In genomic region chr10:10794776-10795175, GRCh38 we compare ENCODE assay signal across 18 cellular contexts.
DNase-seq lines count a peak whose midpoint lies in the region; ATAC-seq, FAIRE-seq and TF ChIP-seq lines count a peak whose summit lies in the region.
"Had no signal": no experiment of that assay in that cellular context is flagged by ENCODE, and none has a peak within 500 bp of the region (broad histone marks: within the 10 kb centered on the region; RNA-seq: fewer than 3 reads in every experiment).

No MANE protein-coding gene starts in this region.

- DNase-seq in HCEC 1CT: peak; percentile 91
- DNase-seq in UCSD-AML1 (lab: John Stamatoyannopoulos, UW; ENCODE audit: unreplicated experiment): peak; percentile 38
- DNase-seq in foreskin keratinocyte: peak; percentile 93 to 97
- peak; percentile 1 for DNase-seq in small intestine
- DNase-seq in KG1 (lab: John Stamatoyannopoulos, UW): no peak
- DNase-seq in RPMI8226: no peak
- no peak for DNase-seq in H54 (ENCODE audit: insufficient read length, low spot score)
- DNase-seq: activated CD4-positive, alpha-beta T cell treated with anti-CD3 and anti-CD28 coated beads, Interleukin-2, amount 50 U/mL, for 1 hour; activated effector memory CD4-positive, alpha-beta T cell treated with anti-CD3 and anti-CD28 coated beads, Interleukin-2, amount 50 U/mL, for 16 hours; H7; NCI-H1694; NCI-H82; pancreas; stimulated activated CD4-positive, alpha-beta T cell treated with anti-CD3 and anti-CD28 coated beads, Interleukin-2, amount 100 ng/mL, for 48 hours; stimulated activated naive CD8-positive, alpha-beta T cell treated with anti-CD3 and anti-CD28 coated beads, Interleukin-15, Interleukin-2, amounts not matched to agents 100 U/mL and 50 U/mL, for 24 hours; T-helper 1 cell had no signal

- H3K36me3 ChIP-seq in small intestine (ENCODE audit: control insufficient read depth in 2 of 2, insufficient read depth in 2 of 2, low read length in 2 of 2) (no peaks in the 10 kb centered on the region), gastroesophageal sphincter (no peaks in the 10 kb centered on the region)
- H3K36me3 ChIP-seq: pancreas had no signal

- ATAC-seq in foreskin keratinocyte (peak; percentile 53), gastroesophageal sphincter (no peak)
- ATAC-seq: HepG2; pancreas; stimulated activated naive CD8-positive, alpha-beta T cell treated with anti-CD3 and anti-CD28 coated beads, Interleukin-15, Interleukin-2, amounts not matched to agents 100 U/mL and 50 U/mL, for 24 hours had no signal

- TF ChIP-seq EP300 in gastroesophageal sphincter (IDR thresholded peaks at IDR 0.05): no peak

- no peaks in the 10 kb centered on the region for H3K9me3 ChIP-seq in small intestine (ENCODE audit: control insufficient read depth, low read depth)
- H3K9me3 ChIP-seq in gastroesophageal sphincter: no peaks in the 10 kb centered on the region
- H3K9me3 ChIP-seq: pancreas had no signal

- FAIRE-seq in small intestine (lab: Jason Lieb, UNC) (no peak), H54 (lab: Jason Lieb, UNC) (no peak)
- FAIRE-seq: HepG2, pancreas had no signal

- TF ChIP-seq CTCF in foreskin keratinocyte (conservative IDR thresholded peaks at IDR 0.05): no peak
- no peak for TF ChIP-seq CTCF in gastroesophageal sphincter (IDR thresholded peaks at IDR 0.05)

- H3K27ac ChIP-seq in foreskin keratinocyte: peak overlapping the region; percentile 48
- peak overlapping the region in 1 of 2 donors; percentile 18 for H3K27ac ChIP-seq in small intestine (ENCODE audit: low read depth in 1 of 2, low read length in 1 of 2)
- H3K27ac ChIP-seq in gastroesophageal sphincter: peak overlapping the region in 2 of 4 donors; percentile 34 to 92
- H3K27ac ChIP-seq: pancreas had no signal

- H3K4me3 ChIP-seq in small intestine (ENCODE audit: low read depth in 1 of 2, low read length in 2 of 2): no peak overlapping the region
- H3K4me3 ChIP-seq in gastroesophageal sphincter: no peak overlapping the region
- H3K4me3 ChIP-seq: pancreas had no signal

- H3K4me1 ChIP-seq in foreskin keratinocyte (peaks cover 67% of the 10 kb centered on the region), small intestine (ENCODE audit: control insufficient read depth in 2 of 2, insufficient read depth in 1 of 2, low read depth in 1 of 2, low read length in 1 of 2) (no peaks in the 10 kb centered on the region), gastroesophageal sphincter (peaks cover 5 to 61% (median 20%) of the 10 kb centered on the region in 3 donors)
- H3K4me1 ChIP-seq: pancreas had no signal

- 62 to 69% (median 68%) methylated on average over 5 of the region's 5 CpGs for WGBS in small intestine, 3 donors
- 75 to 94% methylated on average over 2 to 3 of the region's 5 CpGs for WGBS in gastroesophageal sphincter (ENCODE audit: low coverage in 1 of 2), 2 donors

- no peaks in the 10 kb centered on the region for H3K27me3 ChIP-seq in foreskin keratinocyte
- H3K27me3 ChIP-seq in small intestine (ENCODE audit: control insufficient read depth in 2 of 2, insufficient read depth in 2 of 2, low read length in 2 of 2): no peaks in the 10 kb centered on the region
- no peaks in the 10 kb centered on the region for H3K27me3 ChIP-seq in gastroesophageal sphincter

- TF ChIP-seq POLR2A in gastroesophageal sphincter (IDR thresholded peaks at IDR 0.05): no peak
- TF ChIP-seq POLR2A in H54 (IDR thresholded peaks at IDR 0.05; ENCODE audit: low read depth, low read length): no peak

Comparison
In these comparisons a context has a peak if more than half of its experiments do, and no peak if none do; other contexts are left out.
1. DNase-seq: peak in HCEC 1CT (single experiment), UCSD-AML1 (single experiment), foreskin keratinocyte (2 of 2) and small intestine (single experiment); none in KG1 (single experiment), RPMI8226 (single experiment) and H54 (single experiment).